In genomic region chr12:16524378-16524777, GRCh38 we compare ENCODE assay signal across 1 cellular context.
TF ChIP-seq lines count a peak whose summit lies in the region.

No MANE protein-coding gene starts in this region.

TF ChIP-seq in IMR-90, 13 proteins besides CTCF, POLR2A, EP300 and RAD21 (continued from another document):
- TF ChIP-seq ELK1 (IDR thresholded peaks at IDR 0.05; ENCODE audit: borderline replicate concordance, low read depth, low read length) (no peak), SMC3 (IDR thresholded peaks at IDR 0.05; ENCODE audit: low read depth, low read length) (no peak), RFX5 (IDR thresholded peaks at IDR 0.05; ENCODE audit: low read depth, low read length) (no peak), MXI1 (IDR thresholded peaks at IDR 0.05; ENCODE audit: borderline replicate concordance, low read depth, low read length) (no peak), NFE2L2 (IDR thresholded peaks at IDR 0.05; ENCODE audit: low read depth, low read length) (no peak)
